1 cellular context compared by ENCODE assay signal in genomic region chr17:3827124-3827773, GRCh38.
TF ChIP-seq lines count a peak whose summit lies in the region.

No MANE protein-coding gene starts in this region.

TF ChIP-seq in HepG2, 621 proteins besides CTCF, POLR2A, EP300 and RAD21 (continued from another document):
- TF ChIP-seq, protein P1, sequence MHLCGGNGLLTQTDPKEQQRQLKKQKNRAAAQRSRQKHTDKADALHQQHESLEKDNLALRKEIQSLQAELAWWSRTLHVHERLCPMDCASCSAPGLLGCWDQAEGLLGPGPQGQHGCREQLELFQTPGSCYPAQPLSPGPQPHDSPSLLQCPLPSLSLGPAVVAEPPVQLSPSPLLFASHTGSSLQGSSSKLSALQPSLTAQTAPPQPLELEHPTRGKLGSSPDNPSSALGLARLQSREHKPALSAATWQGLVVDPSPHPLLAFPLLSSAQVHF (CRISPR knock-in tag; IDR thresholded peaks at IDR 0.05): no peak
- 0 out of 2 replicates have a peak, but pooled peaks have one; percentile 17 for TF ChIP-seq SAP130 (CRISPR knock-in tag; IDR thresholded peaks at IDR 0.05; ENCODE audit: low read depth)
- TF ChIP-seq FOXA1 (IDR thresholded peaks at IDR 0.05): no peak
- no peak for TF ChIP-seq FOXA1 (CRISPR knock-in tag; IDR thresholded peaks at IDR 0.05)
- TF ChIP-seq, protein P2, sequence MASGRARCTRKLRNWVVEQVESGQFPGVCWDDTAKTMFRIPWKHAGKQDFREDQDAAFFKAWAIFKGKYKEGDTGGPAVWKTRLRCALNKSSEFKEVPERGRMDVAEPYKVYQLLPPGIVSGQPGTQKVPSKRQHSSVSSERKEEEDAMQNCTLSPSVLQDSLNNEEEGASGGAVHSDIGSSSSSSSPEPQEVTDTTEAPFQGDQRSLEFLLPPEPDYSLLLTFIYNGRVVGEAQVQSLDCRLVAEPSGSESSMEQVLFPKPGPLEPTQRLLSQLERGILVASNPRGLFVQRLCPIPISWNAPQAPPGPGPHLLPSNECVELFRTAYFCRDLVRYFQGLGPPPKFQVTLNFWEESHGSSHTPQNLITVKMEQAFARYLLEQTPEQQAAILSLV (CRISPR knock-in tag; IDR thresholded peaks at IDR 0.05; ENCODE audit: borderline replicate concordance): no peak
- TF ChIP-seq HNRNPK (IDR thresholded peaks at IDR 0.05; ENCODE audit: low read depth, low read length, poor library complexity, severe bottlenecking): peak; percentile 99
- peak; percentile 93 for TF ChIP-seq SMC3 (IDR thresholded peaks at IDR 0.05; ENCODE audit: low read length)
- no peak for TF ChIP-seq ZNF343 (CRISPR knock-in tag; IDR thresholded peaks at IDR 0.05)
- TF ChIP-seq ZFP36 (IDR thresholded peaks at IDR 0.05; ENCODE audit: borderline replicate concordance, low read depth, low read length, partially characterized antibody): no peak
- TF ChIP-seq ZNF614 (CRISPR knock-in tag; IDR thresholded peaks at IDR 0.05; ENCODE audit: borderline replicate concordance): 0 out of 2 replicates have a peak, but pooled peaks have one; percentile 31
- TF ChIP-seq ZNF570 (CRISPR knock-in tag; IDR thresholded peaks at IDR 0.05; ENCODE audit: borderline replicate concordance): no peak
- TF ChIP-seq PCBP2 (optimal IDR thresholded peaks at IDR 0.05; ENCODE audit: low read depth, low read length, poor library complexity, severe bottlenecking): peak; percentile 73
- TF ChIP-seq PCBP1 (IDR thresholded peaks at IDR 0.05; ENCODE audit: borderline replicate concordance, low read depth, low read length): peak; percentile 59; the same call in 1 of the 2 replicates
- no peak for TF ChIP-seq ZNF431 (CRISPR knock-in tag; IDR thresholded peaks at IDR 0.05; ENCODE audit: borderline replicate concordance, low read depth)
- TF ChIP-seq, protein P3, sequence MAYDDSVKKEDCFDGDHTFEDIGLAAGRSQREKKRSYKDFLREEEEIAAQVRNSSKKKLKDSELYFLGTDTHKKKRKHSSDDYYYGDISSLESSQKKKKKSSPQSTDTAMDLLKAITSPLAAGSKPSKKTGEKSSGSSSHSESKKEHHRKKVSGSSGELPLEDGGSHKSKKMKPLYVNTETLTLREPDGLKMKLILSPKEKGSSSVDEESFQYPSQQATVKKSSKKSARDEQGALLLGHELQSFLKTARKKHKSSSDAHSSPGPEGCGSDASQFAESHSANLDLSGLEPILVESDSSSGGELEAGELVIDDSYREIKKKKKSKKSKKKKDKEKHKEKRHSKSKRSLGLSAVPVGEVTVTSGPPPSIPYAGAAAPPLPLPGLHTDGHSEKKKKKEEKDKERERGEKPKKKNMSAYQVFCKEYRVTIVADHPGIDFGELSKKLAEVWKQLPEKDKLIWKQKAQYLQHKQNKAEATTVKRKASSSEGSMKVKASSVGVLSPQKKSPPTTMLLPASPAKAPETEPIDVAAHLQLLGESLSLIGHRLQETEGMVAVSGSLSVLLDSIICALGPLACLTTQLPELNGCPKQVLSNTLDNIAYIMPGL (CRISPR knock-in tag; IDR thresholded peaks at IDR 0.05; ENCODE audit: borderline replicate concordance in 1 of 2, low read depth in 1 of 2): peak in 1 of 2 experiments; percentile 36; a peak in 1 of 4 replicates
